In the genomic region with DNA sequence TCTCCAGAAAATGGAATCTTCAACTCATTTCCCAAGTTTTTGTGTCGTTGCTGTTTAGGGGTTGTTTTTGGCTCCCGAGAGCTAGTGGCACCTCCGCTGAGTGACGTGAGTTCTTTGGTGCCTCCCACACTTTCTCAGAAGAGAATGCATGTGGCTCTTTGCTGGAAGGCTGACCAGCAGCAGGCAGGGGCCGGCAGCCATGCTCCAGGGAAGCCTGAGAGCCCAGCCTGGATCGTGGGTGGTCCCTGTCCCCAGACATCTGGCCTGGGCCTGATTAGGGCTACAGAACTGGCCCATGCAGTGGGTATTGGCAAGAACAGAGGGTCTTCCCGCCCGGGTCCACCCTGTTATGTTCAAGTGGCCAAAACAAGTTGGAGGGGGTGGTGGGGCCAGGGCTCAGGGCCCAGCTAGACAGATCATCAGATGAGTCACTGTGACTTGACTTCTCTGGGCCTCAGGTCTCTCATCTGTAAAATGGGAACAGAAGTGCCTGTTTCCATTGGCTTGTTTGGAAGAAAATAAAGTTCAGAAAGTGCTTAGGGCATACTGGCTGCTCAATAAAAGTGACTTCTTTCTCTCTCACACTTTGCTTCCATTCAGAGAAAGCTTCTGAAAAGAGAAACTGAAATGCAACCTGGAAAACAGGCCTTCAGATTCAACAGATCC, we compare ENCODE assay signal across 28 cellular contexts.
"Had no signal": no experiment of that assay in that cellular context is flagged by ENCODE, and none has a peak within 500 bp of the region (broad histone marks: within the 10 kb centered on the region; RNA-seq: fewer than 3 reads in every experiment).

No MANE protein-coding gene starts in this region.

- H3K36me3 Mint-ChIP-seq: activated naive CD4-positive, alpha-beta T cell treated with anti-CD3 and anti-CD28 coated beads, Interleukin-2, amount 50 U/mL, for 72 hours; naive thymus-derived CD8-positive, alpha-beta T cell; stimulated activated effector memory CD8-positive, alpha-beta T cell treated with anti-CD3 and anti-CD28 coated beads, Interleukin-12 subunit alpha, Interleukin-12 subunit beta, amount 100 ng/mL, for 72 hours had no signal

- H3K27ac ChIP-seq: ascending aorta, brain microvascular endothelial cell, heart left ventricle, neutrophil, ovary, psoas muscle, right atrium auricular region, thoracic aorta, upper lobe of left lung had no signal

- H3K27ac Mint-ChIP-seq: activated B cell treated with CpG ODN at 0.5 μM for 24 hours; activated CD4-positive, alpha-beta T cell treated with anti-CD3 and anti-CD28 coated beads for 36 hours; activated naive CD4-positive, alpha-beta T cell treated with anti-CD3 and anti-CD28 coated beads, Interleukin-2, amount 50 U/mL, for 72 hours; activated T-cell treated with anti-CD3 and anti-CD28 coated beads, Interleukin-2, amount 50 U/mL, for 24 hours; activated T-helper 17 cell treated with anti-CD3 and anti-CD28 coated beads, Interleukin-2, amount 50 U/mL, for 72 hours; naive thymus-derived CD8-positive, alpha-beta T cell; stimulated activated effector memory CD8-positive, alpha-beta T cell treated with anti-CD3 and anti-CD28 coated beads, Interleukin-12 subunit alpha, Interleukin-12 subunit beta, amount 100 ng/mL, for 72 hours; T-helper 17 cell had no signal

- H3K27me3 ChIP-seq: ascending aorta, brain microvascular endothelial cell, esophagus muscularis mucosa, gastroesophageal sphincter, heart left ventricle, neutrophil, ovary, right atrium auricular region, upper lobe of left lung had no signal

- H3K36me3 ChIP-seq: ascending aorta, brain microvascular endothelial cell, esophagus muscularis mucosa, gastroesophageal sphincter, heart left ventricle, neutrophil, ovary, right atrium auricular region, thoracic aorta, upper lobe of left lung had no signal

- DNase-seq: activated B cell treated with CpG ODN at 0.5 μM for 24 hours; activated CD4-positive, alpha-beta T cell treated with anti-CD3 and anti-CD28 coated beads for 36 hours; activated CD4-positive, alpha-beta T cell treated with anti-CD3 and anti-CD28 coated beads, Interleukin-2, amount 50 U/mL, for 4 hours; activated CD8-positive, alpha-beta memory T cell treated with anti-CD3 and anti-CD28 coated beads for 24 hours; activated CD8-positive, alpha-beta memory T cell treated with anti-CD3 and anti-CD28 coated beads, Interleukin-2, amount 50 U/mL, for 4 hours; activated T-cell treated with anti-CD3 and anti-CD28 coated beads, Interleukin-2, amount 50 U/mL, for 24 hours; brain microvascular endothelial cell; caudate nucleus; dermis blood vessel endothelial cell; effector memory CD4-positive, alpha-beta T cell; heart left ventricle; naive thymus-derived CD8-positive, alpha-beta T cell; ovary; stimulated activated CD4-positive, alpha-beta T cell treated with anti-CD3 and anti-CD28 coated beads, Interleukin-2, amount 100 ng/mL, for 24 hours; T-helper 17 cell had no signal

- H3K9me3 Mint-ChIP-seq: activated B cell treated with CpG ODN at 0.5 μM for 24 hours; activated naive CD4-positive, alpha-beta T cell treated with anti-CD3 and anti-CD28 coated beads, Interleukin-2, amount 50 U/mL, for 72 hours; activated T-cell treated with anti-CD3 and anti-CD28 coated beads, Interleukin-2, amount 50 U/mL, for 24 hours; activated T-helper 17 cell treated with anti-CD3 and anti-CD28 coated beads, Interleukin-2, amount 50 U/mL, for 72 hours; naive thymus-derived CD8-positive, alpha-beta T cell; stimulated activated effector memory CD8-positive, alpha-beta T cell treated with anti-CD3 and anti-CD28 coated beads, Interleukin-12 subunit alpha, Interleukin-12 subunit beta, amount 100 ng/mL, for 72 hours had no signal

- H3K4me1 Mint-ChIP-seq: activated B cell treated with CpG ODN at 0.5 μM for 24 hours; activated CD4-positive, alpha-beta T cell treated with anti-CD3 and anti-CD28 coated beads for 36 hours; activated T-helper 17 cell treated with anti-CD3 and anti-CD28 coated beads, Interleukin-2, amount 50 U/mL, for 72 hours; naive thymus-derived CD8-positive, alpha-beta T cell; stimulated activated effector memory CD8-positive, alpha-beta T cell treated with anti-CD3 and anti-CD28 coated beads, Interleukin-12 subunit alpha, Interleukin-12 subunit beta, amount 100 ng/mL, for 72 hours had no signal

- ATAC-seq: activated CD4-positive, alpha-beta T cell treated with anti-CD3 and anti-CD28 coated beads for 36 hours; activated naive CD4-positive, alpha-beta T cell treated with anti-CD3 and anti-CD28 coated beads, Interleukin-2, amount 50 U/mL, for 72 hours; activated T-helper 17 cell treated with anti-CD3 and anti-CD28 coated beads, Interleukin-2, amount 50 U/mL, for 72 hours; heart left ventricle; left lobe of liver; naive thymus-derived CD8-positive, alpha-beta T cell; psoas muscle; stimulated activated effector memory CD8-positive, alpha-beta T cell treated with anti-CD3 and anti-CD28 coated beads, Interleukin-12 subunit alpha, Interleukin-12 subunit beta, amount 100 ng/mL, for 72 hours; T-helper 17 cell had no signal

- H3K9me3 ChIP-seq: ascending aorta, esophagus muscularis mucosa, gastroesophageal sphincter, heart left ventricle, neutrophil, ovary, psoas muscle, right atrium auricular region, thoracic aorta, upper lobe of left lung had no signal

- H3K4me3 ChIP-seq: ascending aorta, esophagus muscularis mucosa, gastroesophageal sphincter, heart left ventricle, ovary, psoas muscle, right atrium auricular region, skin epidermis, thoracic aorta, upper lobe of left lung had no signal

- H3K4me3 Mint-ChIP-seq: activated B cell treated with CpG ODN at 0.5 μM for 24 hours; activated CD4-positive, alpha-beta T cell treated with anti-CD3 and anti-CD28 coated beads for 36 hours; activated T-cell treated with anti-CD3 and anti-CD28 coated beads, Interleukin-2, amount 50 U/mL, for 24 hours; activated T-helper 17 cell treated with anti-CD3 and anti-CD28 coated beads, Interleukin-2, amount 50 U/mL, for 72 hours; naive thymus-derived CD8-positive, alpha-beta T cell; stimulated activated effector memory CD8-positive, alpha-beta T cell treated with anti-CD3 and anti-CD28 coated beads, Interleukin-12 subunit alpha, Interleukin-12 subunit beta, amount 100 ng/mL, for 72 hours; T-helper 17 cell had no signal

- H3K27me3 Mint-ChIP-seq: activated B cell treated with CpG ODN at 0.5 μM for 24 hours; activated CD4-positive, alpha-beta T cell treated with anti-CD3 and anti-CD28 coated beads for 36 hours; activated T-cell treated with anti-CD3 and anti-CD28 coated beads, Interleukin-2, amount 50 U/mL, for 24 hours; activated T-helper 17 cell treated with anti-CD3 and anti-CD28 coated beads, Interleukin-2, amount 50 U/mL, for 72 hours; naive thymus-derived CD8-positive, alpha-beta T cell had no signal
